ENCODE assay signal across 1 cellular context in the genomic region with DNA sequence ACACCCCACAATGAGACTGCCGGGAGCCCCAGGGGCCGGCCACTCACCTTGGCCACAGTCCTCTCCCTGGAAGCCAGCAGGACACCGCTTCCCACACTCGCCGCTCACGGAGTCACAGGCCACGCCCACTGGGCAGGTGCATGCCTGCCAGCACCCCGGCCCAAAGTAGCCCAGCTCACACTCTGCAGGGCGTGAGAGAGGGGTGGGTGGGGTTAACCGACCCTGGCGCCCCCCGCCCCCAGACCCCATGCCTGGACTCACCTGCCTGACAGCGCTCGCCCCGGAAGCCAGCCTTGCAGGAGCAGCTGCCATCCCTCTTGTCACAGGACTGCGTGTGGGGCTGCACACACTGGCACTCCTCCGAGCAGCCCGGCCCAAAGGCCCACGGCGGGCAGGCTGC.
TF ChIP-seq lines count a peak whose summit lies in the region.

No MANE protein-coding gene starts in this region.

TF ChIP-seq in IMR-90, 13 proteins besides CTCF, POLR2A, EP300 and RAD21:
- TF ChIP-seq MXI1 (IDR thresholded peaks at IDR 0.05; ENCODE audit: borderline replicate concordance, low read depth, low read length) (no peak), MAZ (IDR thresholded peaks at IDR 0.05; ENCODE audit: borderline replicate concordance, low read depth, low read length) (no peak), USF2 (IDR thresholded peaks at IDR 0.05; ENCODE audit: low read depth, low read length) (no peak), NFE2L2 (IDR thresholded peaks at IDR 0.05; ENCODE audit: low read depth, low read length) (no peak)
